ENCODE assay signal across 8 cellular contexts in genomic region chr12:106987846-106988245, GRCh38. TPM values are rescaled to one million over a fixed set of nuclear protein-coding genes. Genes with fewer than 3 reads are reported as not detected.
DNase-seq lines count a peak whose midpoint lies in the region; ATAC-seq and TF ChIP-seq lines count a peak whose summit lies in the region.

No MANE protein-coding gene starts in this region.

- H3K9me3 Mint-ChIP-seq in T-helper 2 cell treated with Interferon-gamma antibody and Interleukin-4, amounts not matched to agents 5 μg/mL and 100 μg/mL, for 36 hours: no peaks in the 10 kb centered on the region

- peaks cover 15% of the 10 kb centered on the region for H3F3A ChIP-seq in smooth muscle cell (ENCODE audit: low read depth)

- WGBS in smooth muscle cell (ENCODE audit: low lambda C conversion rate): 72% methylated on average over 6 of the region's 6 CpGs

- intact Hi-C loops in Panc1 (cut with micrococcal nuclease; ENCODE audit: unreplicated experiment): no loop called here

- H3K79me2 ChIP-seq in smooth muscle cell (ENCODE audit: low read depth): peaks cover 14% of the 10 kb centered on the region

- H2AFZ ChIP-seq in smooth muscle cell (ENCODE audit: low read depth): no peak overlapping the region

- CTCF ChIA-PET in Panc1 (lab: Charles Lee): no interaction called here

- no peak overlapping the region for H3K27ac Mint-ChIP-seq in T-helper 2 cell treated with Interferon-gamma antibody and Interleukin-4, amounts not matched to agents 5 μg/mL and 100 μg/mL, for 36 hours

- no peak for TF ChIP-seq CTCF in Panc1 (IDR thresholded peaks at IDR 0.05)
- TF ChIP-seq CTCF in right atrium auricular region (IDR thresholded peaks at IDR 0.05): no peak
- no peak for TF ChIP-seq CTCF in smooth muscle cell (IDR thresholded peaks at IDR 0.05; ENCODE audit: borderline replicate concordance, insufficient read depth, poor library complexity, severe bottlenecking)

- no peaks in the 10 kb centered on the region for H3K27me3 ChIP-seq in Panc1 (ENCODE audit: control insufficient read depth, insufficient read depth, low read length)
- no peaks in the 10 kb centered on the region for H3K27me3 ChIP-seq in right atrium auricular region
- no peaks in the 10 kb centered on the region for H3K27me3 ChIP-seq in smooth muscle cell (ENCODE audit: low read depth)

- peaks cover 17% of the 10 kb centered on the region for H3K36me3 Mint-ChIP-seq in T-helper 2 cell treated with Interferon-gamma antibody and Interleukin-4, amounts not matched to agents 5 μg/mL and 100 μg/mL, for 36 hours (ENCODE audit: low read depth)

- no peak for DNase-seq in T-helper 2 cell treated with Interferon-gamma antibody and Interleukin-4, amounts not matched to agents 5 μg/mL and 100 μg/mL, for 36 hours (ENCODE audit: low spot score)
- DNase-seq in T-helper 2 cell: no peak
- no peak for DNase-seq in Panc1 (ENCODE audit: low read depth, low spot score)
- DNase-seq in right atrium auricular region (ENCODE audit: low spot score): no peak
- DNase-seq in smooth muscle cell (lab: John Stamatoyannopoulos, UW; ENCODE audit: unreplicated experiment): no peak
- no peak for DNase-seq in occipital lobe (lab: John Stamatoyannopoulos, UW)

- peaks cover 25% of the 10 kb centered on the region for H3K4me1 Mint-ChIP-seq in T-helper 2 cell treated with Interferon-gamma antibody and Interleukin-4, amounts not matched to agents 5 μg/mL and 100 μg/mL, for 36 hours (ENCODE audit: low read depth)

- H3K9me3 ChIP-seq in Panc1 (ENCODE audit: control insufficient read depth, insufficient read depth, low read depth, low read length) (no peaks in the 10 kb centered on the region), right atrium auricular region (no peaks in the 10 kb centered on the region), smooth muscle cell (replicated peaks; ENCODE audit: low read depth) (no peaks in the 10 kb centered on the region)

- H4K20me1 ChIP-seq in smooth muscle cell (ENCODE audit: low read depth): peaks cover 13% of the 10 kb centered on the region

- peak overlapping the region; percentile 91 for H3K4me3 Mint-ChIP-seq in T-helper 2 cell treated with Interferon-gamma antibody and Interleukin-4, amounts not matched to agents 5 μg/mL and 100 μg/mL, for 36 hours

- POLR2A ChIA-PET in Panc1 (lab: Charles Lee): interaction anchor here (1.0 to 1.6 kb wide), 2 partner anchors 9 to 31 kb away, joined by 4 to 8 read pairs; no protein-coding TSS in a partner anchor

- H3K36me3 ChIP-seq in Panc1 (ENCODE audit: control insufficient read depth, insufficient read depth, low read length) (no peaks in the 10 kb centered on the region; the same call in 1 of the 2 replicates), right atrium auricular region (peaks cover 5% of the 10 kb centered on the region), smooth muscle cell (ENCODE audit: low read depth) (no peaks in the 10 kb centered on the region)

- BruUV-seq in Panc1 (replicated peaks; lab: Mats Ljungman, UMichigan): no TSS peak

- no peak overlapping the region for H3K9ac ChIP-seq in smooth muscle cell (ENCODE audit: low read depth)

- peak overlapping the region; percentile 90 for H3K4me2 ChIP-seq in smooth muscle cell

- ATAC-seq in Panc1 (no peak), HG03378 (IDR thresholded peaks at IDR 0.05; ENCODE audit: unreplicated experiment) (no peak), HG03108 (IDR thresholded peaks at IDR 0.05; ENCODE audit: unreplicated experiment) (no peak)

- peak overlapping the region; percentile 44 for H3K27ac ChIP-seq in Panc1 (ENCODE audit: low read length)
- H3K27ac ChIP-seq in right atrium auricular region: peak overlapping the region; percentile 89 to 95
- peak overlapping the region; percentile 67 for H3K27ac ChIP-seq in smooth muscle cell (ENCODE audit: low read depth)

- no peaks in the 10 kb centered on the region for H3K27me3 Mint-ChIP-seq in T-helper 2 cell treated with Interferon-gamma antibody and Interleukin-4, amounts not matched to agents 5 μg/mL and 100 μg/mL, for 36 hours (ENCODE audit: low read depth)

- H3K4me3 ChIP-seq in Panc1 (ENCODE audit: low read depth in 2 of 2, low read length in 2 of 2) (peak overlapping the region in 1 of 2 experiments; percentile 93; a peak in 2 of 4 replicates), right atrium auricular region (peak overlapping the region in 1 of 2 donors; percentile 66), smooth muscle cell (no peak overlapping the region)

- in situ Hi-C loops in Panc1 (cut with HindIII; ENCODE audit: low pct_unique_long_range_greater_than_20kb, low sequenced_read_pairs): no loop called here

- peaks cover 18% of the 10 kb centered on the region for H3K4me1 ChIP-seq in Panc1 (ENCODE audit: control insufficient read depth, insufficient read depth, low read length)
- H3K4me1 ChIP-seq in right atrium auricular region: peaks cover 0 to 19% of the 10 kb centered on the region in 2 donors
- peaks cover 18% of the 10 kb centered on the region for H3K4me1 ChIP-seq in smooth muscle cell (ENCODE audit: low read depth)

RNA-seq across cellular contexts. Expression of gene MTERF2, which starts 0.9 kb away (rescaled TPM):
- 10.9 TPM for total RNA-seq in Panc1 (2021; ENCODE audit: unreplicated experiment)
- 10.5 TPM for polyA plus RNA-seq in Panc1 (2012; ENCODE audit: insufficient read length)
- 10 to 100 TPM; 18.2 to 26.8 TPM for total RNA-seq in right atrium auricular region
- total RNA-seq in smooth muscle cell: 2.8 and 5.8 TPM in 2 replicates
- 5.0 and 8.4 TPM in 2 replicates for polyA plus RNA-seq in smooth muscle cell
- total RNA-seq in occipital lobe: 15.8 TPM

RNA-seq across cellular contexts. Expression of gene TMEM263, which starts 32.1 kb away (rescaled TPM):
- total RNA-seq in Panc1 (2021; ENCODE audit: unreplicated experiment): 35.0 TPM
- polyA plus RNA-seq in Panc1 (2012; ENCODE audit: insufficient read length): 21.3 TPM
- total RNA-seq in right atrium auricular region: 10 to 100 TPM; 46.4 to 59.7 TPM
- total RNA-seq in smooth muscle cell: 177 and 217 TPM in 2 replicates
- polyA plus RNA-seq in smooth muscle cell: 98.0 and 102 TPM in 2 replicates
- total RNA-seq in occipital lobe: 44.6 TPM
